11 cellular contexts compared by ENCODE assay signal in genomic region chr12:64457466-64457865, GRCh38. TPM values are rescaled to one million over a fixed set of nuclear protein-coding genes. Genes with fewer than 3 reads are reported as not detected.
DNase-seq lines count a peak whose midpoint lies in the region; ATAC-seq and TF ChIP-seq lines count a peak whose summit lies in the region.
"Had no signal": no experiment of that assay in that cellular context is flagged by ENCODE, and none has a peak within 500 bp of the region (broad histone marks: within the 10 kb centered on the region; RNA-seq: fewer than 3 reads in every experiment).

No MANE protein-coding gene starts in this region.

- ATAC-seq in stimulated activated memory B cell treated with anti-CD40 and anti-IgM and Interleukin-4, amounts not matched to agents 10 μg/mL and 1 μg/mL and 100 μg/mL, for 72 hours: no peak
- ATAC-seq in HG03565 (IDR thresholded peaks at IDR 0.05; ENCODE audit: unreplicated experiment): no peak

- no peaks in the 10 kb centered on the region for H3K27me3 Mint-ChIP-seq in activated naive CD4-positive, alpha-beta T cell treated with anti-CD3 and anti-CD28 coated beads, Interleukin-2, amount 10 ng/mL, durations not matched to agents 7 days and 5 days
- H3K27me3 Mint-ChIP-seq in IgD-negative memory B cell: no peaks in the 10 kb centered on the region
- peaks cover 3% of the 10 kb centered on the region for H3K27me3 Mint-ChIP-seq in endothelial cell (ENCODE audit: unreplicated experiment)
- no peaks in the 10 kb centered on the region for H3K27me3 Mint-ChIP-seq in stimulated activated memory B cell treated with anti-CD40 and anti-IgM and Interleukin-4, amounts not matched to agents 10 μg/mL and 1 μg/mL and 100 μg/mL, for 72 hours

- CTCF ChIA-PET in activated naive CD4-positive, alpha-beta T cell treated with anti-CD3 and anti-CD28 coated beads, Interleukin-2, amount 10 ng/mL, durations not matched to agents 7 days and 5 days (lab: Charles Lee): interaction anchor here (0.9 kb wide), 1 partner anchor 241 kb away, joined by 4 read pairs; no protein-coding TSS in a partner anchor

- peaks cover 59% of the 10 kb centered on the region for H3K4me1 Mint-ChIP-seq in activated naive CD4-positive, alpha-beta T cell treated with anti-CD3 and anti-CD28 coated beads, Interleukin-2, amount 10 ng/mL, durations not matched to agents 7 days and 5 days
- H3K4me1 Mint-ChIP-seq in IgD-negative memory B cell (peaks cover 36 to 48% (median 37%) of the 10 kb centered on the region in 3 donors), endothelial cell (ENCODE audit: unreplicated experiment) (peaks cover 32% of the 10 kb centered on the region)
- peaks cover 56% of the 10 kb centered on the region for H3K4me1 Mint-ChIP-seq in stimulated activated memory B cell treated with anti-CD40 and anti-IgM and Interleukin-4, amounts not matched to agents 10 μg/mL and 1 μg/mL and 100 μg/mL, for 72 hours

- peak overlapping the region; percentile 60 for H3K27ac Mint-ChIP-seq in activated naive CD4-positive, alpha-beta T cell treated with anti-CD3 and anti-CD28 coated beads, Interleukin-2, amount 10 ng/mL, durations not matched to agents 7 days and 5 days
- H3K27ac Mint-ChIP-seq in IgD-negative memory B cell: peak overlapping the region; percentile 1 to 93 (median 86)
- peak overlapping the region; percentile 97 for H3K27ac Mint-ChIP-seq in endothelial cell (ENCODE audit: unreplicated experiment)
- H3K27ac Mint-ChIP-seq in stimulated activated memory B cell treated with anti-CD40 and anti-IgM and Interleukin-4, amounts not matched to agents 10 μg/mL and 1 μg/mL and 100 μg/mL, for 72 hours: peak overlapping the region; percentile 61

- H3K9me3 Mint-ChIP-seq in activated naive CD4-positive, alpha-beta T cell treated with anti-CD3 and anti-CD28 coated beads, Interleukin-2, amount 10 ng/mL, durations not matched to agents 7 days and 5 days: no peaks in the 10 kb centered on the region
- H3K9me3 Mint-ChIP-seq in IgD-negative memory B cell (no peaks in the 10 kb centered on the region), endothelial cell (ENCODE audit: unreplicated experiment) (no peaks in the 10 kb centered on the region)
- no peaks in the 10 kb centered on the region for H3K9me3 Mint-ChIP-seq in stimulated activated memory B cell treated with anti-CD40 and anti-IgM and Interleukin-4, amounts not matched to agents 10 μg/mL and 1 μg/mL and 100 μg/mL, for 72 hours

- DNase-seq in activated naive CD4-positive, alpha-beta T cell treated with anti-CD3 and anti-CD28 coated beads, Interleukin-2, amount 10 ng/mL, durations not matched to agents 7 days and 5 days: no peak
- no peak for DNase-seq in activated naive CD4-positive, alpha-beta T cell treated with Interleukin-2 at 50 U/mL for 16 hours
- DNase-seq in endothelial cell (ENCODE audit: low spot score): no peak
- DNase-seq in Ammon's horn (ENCODE audit: low spot score): no peak
- DNase-seq in NOMO-1 (lab: John Stamatoyannopoulos, UW; ENCODE audit: unreplicated experiment in 2 of 2): no peak
- DNase-seq: foreskin fibroblast, NCI-H1436, NCI-H526 treated with DMSO at 0.1 percent for 48 hours had no signal

- no peak overlapping the region for H3K4me3 Mint-ChIP-seq in activated naive CD4-positive, alpha-beta T cell treated with anti-CD3 and anti-CD28 coated beads, Interleukin-2, amount 10 ng/mL, durations not matched to agents 7 days and 5 days
- H3K4me3 Mint-ChIP-seq in IgD-negative memory B cell (peak overlapping the region in 1 of 4 donors; percentile 25), endothelial cell (ENCODE audit: unreplicated experiment) (peak overlapping the region; percentile 68)
- no peak overlapping the region for H3K4me3 Mint-ChIP-seq in stimulated activated memory B cell treated with anti-CD40 and anti-IgM and Interleukin-4, amounts not matched to agents 10 μg/mL and 1 μg/mL and 100 μg/mL, for 72 hours

- no peak for TF ChIP-seq CTCF in endothelial cell (IDR thresholded peaks at IDR 0.05; ENCODE audit: unreplicated experiment)

- peaks cover 31% of the 10 kb centered on the region for H3K36me3 Mint-ChIP-seq in activated naive CD4-positive, alpha-beta T cell treated with anti-CD3 and anti-CD28 coated beads, Interleukin-2, amount 10 ng/mL, durations not matched to agents 7 days and 5 days
- H3K36me3 Mint-ChIP-seq in IgD-negative memory B cell (peaks cover 5% of the 10 kb centered on the region), endothelial cell (ENCODE audit: low read depth, unreplicated experiment) (peaks cover 4% of the 10 kb centered on the region)
- peaks cover 43% of the 10 kb centered on the region for H3K36me3 Mint-ChIP-seq in stimulated activated memory B cell treated with anti-CD40 and anti-IgM and Interleukin-4, amounts not matched to agents 10 μg/mL and 1 μg/mL and 100 μg/mL, for 72 hours

RNA-seq across cellular contexts. Expression of gene TBK1, which starts 5.5 kb away (rescaled TPM):
- polyA plus RNA-seq in IgD-negative memory B cell: 18.5 TPM
- 20.6 TPM for total RNA-seq in endothelial cell (ENCODE audit: unreplicated experiment)

RNA-seq across cellular contexts. Expression of gene XPOT, which starts 53.3 kb away (rescaled TPM):
- 21.3 TPM for polyA plus RNA-seq in IgD-negative memory B cell
- total RNA-seq in endothelial cell (ENCODE audit: unreplicated experiment): 46.5 TPM
